ENCODE assay signal across 20 cellular contexts in genomic region chr4:184189966-184190365, GRCh38. TPM values are rescaled to one million over a fixed set of nuclear protein-coding genes. Genes with fewer than 3 reads are reported as not detected.
DNase-seq lines count a peak whose midpoint lies in the region; ATAC-seq and TF ChIP-seq lines count a peak whose summit lies in the region.
"Had no signal": no experiment of that assay in that cellular context is flagged by ENCODE, and none has a peak within 500 bp of the region (broad histone marks: within the 10 kb centered on the region; RNA-seq: fewer than 3 reads in every experiment).

No MANE protein-coding gene starts in this region.

- TF ChIP-seq POLR2A in gastroesophageal sphincter (IDR thresholded peaks at IDR 0.05) = no peak

- peak in 1 of 2 donors; percentile 33 for DNase-seq in cardiac muscle cell (ENCODE audit: low read depth in 1 of 2, low spot score in 1 of 2)
- DNase-seq in left ventricle myocardium inferior = no peak
- DNase-seq in islet precursor cell = peak; percentile 52
- DNase-seq in renal cortical epithelial cell (ENCODE audit: low read depth) = peak; percentile 9
- no peak for DNase-seq in DMS53 treated with DMSO at 0.1 percent for 48 hours (lab: John Stamatoyannopoulos, UW; ENCODE audit: unreplicated experiment)
- no peak for DNase-seq in NCI-H774 (lab: John Stamatoyannopoulos, UW)
- DNase-seq: 8988T; BE2C; Caco-2; CD4-positive, CD25-positive, alpha-beta regulatory T cell; GDM1; KG1; NCI-H1417 treated with DMSO at 0.1 percent for 48 hours; NCI-H187 treated with DMSO at 0.1 percent for 48 hours; NCI-H2227 treated with DMSO at 0.1 percent for 48 hours; NCI-H510A treated with DMSO at 0.1 percent for 48 hours; PC-9 had no signal

- H3K9me3 ChIP-seq in cardiac muscle cell (ENCODE audit: low read depth) (no peaks in the 10 kb centered on the region), left ventricle myocardium inferior (replicated peaks) (no peaks in the 10 kb centered on the region), gastroesophageal sphincter (peaks cover 0 to 5% (median 0%) of the 10 kb centered on the region in 3 donors)
- H3K9me3 ChIP-seq: BE2C, HAP-1 had no signal

- ATAC-seq in gastroesophageal sphincter = no peak
- no peak for ATAC-seq in esophagus mucosa

- no peaks in the 10 kb centered on the region for H3K36me3 ChIP-seq in cardiac muscle cell
- no peaks in the 10 kb centered on the region for H3K36me3 ChIP-seq in left ventricle myocardium inferior
- H3K36me3 ChIP-seq in gastroesophageal sphincter = no peaks in the 10 kb centered on the region
- H3K36me3 ChIP-seq: BE2C, HAP-1 had no signal

- H3K27me3 ChIP-seq in cardiac muscle cell (no peaks in the 10 kb centered on the region), left ventricle myocardium inferior (ENCODE audit: low read depth) (no peaks in the 10 kb centered on the region), gastroesophageal sphincter (no peaks in the 10 kb centered on the region)
- H3K27me3 ChIP-seq: BE2C had no signal

- intact Hi-C loops in left ventricle myocardium inferior (cut with micrococcal nuclease) = no loop called here

- 47 to 63% methylated on average over 4 of the region's 4 CpGs for WGBS in gastroesophageal sphincter (ENCODE audit: low coverage in 1 of 2), 2 donors

- no peak for TF ChIP-seq EP300 in gastroesophageal sphincter (IDR thresholded peaks at IDR 0.05)

- TF ChIP-seq CTCF in cardiac muscle cell (IDR thresholded peaks at IDR 0.05; ENCODE audit: low read depth, low read length) (no peak), left ventricle myocardium inferior (IDR thresholded peaks at IDR 0.05; ENCODE audit: borderline replicate concordance) (no peak), gastroesophageal sphincter (IDR thresholded peaks at IDR 0.05) (no peak)

- H3K27ac ChIP-seq in cardiac muscle cell = peak overlapping the region; percentile 46
- H3K27ac ChIP-seq in left ventricle myocardium inferior (replicated peaks) = no peak overlapping the region
- no peak overlapping the region for H3K27ac ChIP-seq in gastroesophageal sphincter
- H3K27ac ChIP-seq: PC-9 had no signal

- H3K4me3 ChIP-seq in cardiac muscle cell = no peak overlapping the region
- no peak overlapping the region for H3K4me3 ChIP-seq in left ventricle myocardium inferior
- H3K4me3 ChIP-seq in gastroesophageal sphincter = no peak overlapping the region
- H3K4me3 ChIP-seq: HAP-1, PC-9 had no signal

- H3K4me1 ChIP-seq in cardiac muscle cell (ENCODE audit: low read depth) (peaks cover 19% of the 10 kb centered on the region), left ventricle myocardium inferior (no peaks in the 10 kb centered on the region), gastroesophageal sphincter (no peaks in the 10 kb centered on the region)
- H3K4me1 ChIP-seq: BE2C, Caco-2, HAP-1 had no signal

RNA-seq across cellular contexts. Expression of gene ENPP6, which starts 27.7 kb away (rescaled TPM):
- not detected in 2 replicates for total RNA-seq in cardiac muscle cell
- not detected in 2 replicates for polyA plus RNA-seq in cardiac muscle cell
- not detected for total RNA-seq in left ventricle myocardium inferior
- under 0.01 and 0.35 TPM in 2 replicates for total RNA-seq in renal cortical epithelial cell
- total RNA-seq in gastroesophageal sphincter = 1 to 10 TPM in 3 of 4 donors, under 1 TPM in 1; 0.47 to 1.7 (median 1.2) TPM
- total RNA-seq in esophagus mucosa = not detected
- total RNA-seq: Caco-2; CD4-positive, CD25-positive, alpha-beta regulatory T cell; PC-9 had no signal
- polyA plus RNA-seq: CD4-positive, CD25-positive, alpha-beta regulatory T cell had no signal

Comparison
In these comparisons a context has a peak if more than half of its experiments do, and no peak if none do; other contexts are left out.
1. DNase-seq: peak in islet precursor cell (single experiment) and renal cortical epithelial cell (single experiment); none in left ventricle myocardium inferior (single experiment), DMS53 treated with DMSO at 0.1 percent for 48 hours (single experiment) and NCI-H774 (single experiment).